Comparison of ENCODE assay signal across 13 cellular contexts in the genomic region with DNA sequence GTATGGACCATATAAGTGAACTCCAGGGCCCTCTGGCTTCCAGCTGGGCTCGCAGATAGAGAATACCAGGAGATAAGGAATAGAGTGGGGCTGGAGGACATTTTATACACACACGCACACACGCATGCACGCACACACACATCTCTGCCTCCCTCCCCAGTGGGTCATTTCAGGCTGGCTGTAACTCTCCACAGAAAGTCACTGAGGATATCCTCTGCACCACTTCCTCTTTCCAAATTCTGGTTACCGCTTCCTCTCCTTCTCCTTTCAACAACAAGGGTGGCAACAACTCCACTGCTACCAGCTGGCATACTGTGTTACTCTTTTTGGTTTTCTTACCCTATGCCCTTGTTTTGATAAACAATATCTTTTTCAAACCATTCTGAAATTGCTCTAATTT.
DNase-seq lines count a peak whose midpoint lies in the region; ATAC-seq, FAIRE-seq and TF ChIP-seq lines count a peak whose summit lies in the region.
"Had no signal": no experiment of that assay in that cellular context is flagged by ENCODE, and none has a peak within 500 bp of the region (broad histone marks: within the 10 kb centered on the region; RNA-seq: fewer than 3 reads in every experiment).

No MANE protein-coding gene starts in this region.

- no peak overlapping the region for H3K27ac Mint-ChIP-seq in activated naive CD8-positive, alpha-beta T cell treated with anti-CD3 and anti-CD28 coated beads, Interleukin-2, amount 50 U/mL, for 24 hours

- SMC1A ChIA-PET in GM12878 (lab: Charles Lee; ENCODE audit: uncharacterized antibody, unreplicated experiment) = interaction anchor here (1.1 kb wide), 1 partner anchor 15 kb away, joined by 3 read pairs; no protein-coding TSS in a partner anchor

- H3K36me3 ChIP-seq in GM12878 (ENCODE audit: control insufficient read depth in 2 of 2, insufficient read depth in 2 of 2, low read length in 1 of 2) (no peaks in the 10 kb centered on the region), smooth muscle cell (ENCODE audit: low read depth) (no peaks in the 10 kb centered on the region)

- no peak for TF ChIP-seq EP300 in GM12878 (IDR thresholded peaks at IDR 0.05; ENCODE audit: borderline replicate concordance in 1 of 2, control insufficient read depth in 1 of 2, low read depth in 2 of 2, low read length in 2 of 2)

- in situ Hi-C loops in GM12878 (cut with MboI) = no loop called here

- H4K20me1 ChIP-seq in GM12878 (ENCODE audit: control insufficient read depth, insufficient read depth) (no peaks in the 10 kb centered on the region), smooth muscle cell (ENCODE audit: low read depth) (no peaks in the 10 kb centered on the region)

- no peak for TF ChIP-seq POLR2A in GM12878 (IDR thresholded peaks at IDR 0.05; ENCODE audit: low read depth, low read length)

- no TSS peak for BruUV-seq in GM12878 (replicated peaks; lab: Mats Ljungman, UMichigan)

- H3F3A ChIP-seq in smooth muscle cell (ENCODE audit: low read depth) = no peaks in the 10 kb centered on the region

- H3K9me3 ChIP-seq in GM12878 (replicated peaks; ENCODE audit: control insufficient read depth, insufficient read depth, low read length) = no peaks in the 10 kb centered on the region
- no peaks in the 10 kb centered on the region for H3K9me3 ChIP-seq in smooth muscle cell (replicated peaks; ENCODE audit: low read depth)

- H3K79me2 ChIP-seq in GM12878 (ENCODE audit: control insufficient read depth, insufficient read depth, low read length) (no peaks in the 10 kb centered on the region), smooth muscle cell (ENCODE audit: low read depth) (no peaks in the 10 kb centered on the region)

- CTCF ChIA-PET in GM12878 (lab: Yijun Ruan, JAX) = no interaction called here

- DNase-seq in GM12878 (ENCODE audit: low read depth, low spot score) = no peak
- DNase-seq in activated naive CD8-positive, alpha-beta T cell treated with anti-CD3 and anti-CD28 coated beads, Interleukin-2, amount 50 U/mL, for 24 hours = no peak
- DNase-seq in DMS153 (lab: John Stamatoyannopoulos, UW) = no peak
- DNase-seq in smooth muscle cell (lab: John Stamatoyannopoulos, UW; ENCODE audit: unreplicated experiment) = no peak
- DNase-seq in stimulated activated naive CD4-positive, alpha-beta T cell (lab: John Stamatoyannopoulos, UW) = no peak
- DNase-seq: activated effector memory CD4-positive, alpha-beta T cell treated with Interleukin-2 at 50 U/mL for 16 hours; cortex of kidney; NCI-H82; small intestine had no signal

- no peak for TF ChIP-seq CTCF in GM12878 (IDR thresholded peaks at IDR 0.05 in 2 of 3, conservative IDR thresholded peaks at IDR 0.05 in 1 of 3; ENCODE audit: control insufficient read depth in 2 of 3, extremely low read depth in 1 of 3, insufficient read depth in 1 of 3, low read depth in 3 of 3, low read length in 3 of 3)
- TF ChIP-seq CTCF in smooth muscle cell (IDR thresholded peaks at IDR 0.05; ENCODE audit: borderline replicate concordance, insufficient read depth, poor library complexity, severe bottlenecking) = no peak

- H3K27me3 ChIP-seq in GM12878 (replicated peaks in 1 of 2; ENCODE audit: control insufficient read depth in 2 of 2, insufficient read depth in 2 of 2, low read length in 1 of 2) (no peaks in the 10 kb centered on the region), smooth muscle cell (ENCODE audit: low read depth) (no peaks in the 10 kb centered on the region)

- no peak for TF ChIP-seq RAD21 in GM12878 (IDR thresholded peaks at IDR 0.05; ENCODE audit: insufficient read depth, low read depth, low read length)

- ATAC-seq in GM18517 (IDR thresholded peaks at IDR 0.05; ENCODE audit: unreplicated experiment) (peak; percentile 91), GM21529 (IDR thresholded peaks at IDR 0.05; ENCODE audit: unreplicated experiment) (peak; percentile 89), HG03378 (IDR thresholded peaks at IDR 0.05; ENCODE audit: unreplicated experiment) (peak; percentile 84), GM12878 (peak; percentile 96)
- ATAC-seq in activated naive CD8-positive, alpha-beta T cell treated with anti-CD3 and anti-CD28 coated beads, Interleukin-2, amount 50 U/mL, for 24 hours = no peak

- H3K9me3 Mint-ChIP-seq in activated naive CD8-positive, alpha-beta T cell treated with anti-CD3 and anti-CD28 coated beads, Interleukin-2, amount 50 U/mL, for 24 hours = no peaks in the 10 kb centered on the region

- RAD21 ChIA-PET in GM12878 (lab: Charles Lee; ENCODE audit: unreplicated experiment) = no interaction called here

- FAIRE-seq in GM12878 (lab: Jason Lieb, UNC) = no peak

- H3K27ac ChIP-seq in GM12878 (ENCODE audit: control insufficient read depth, insufficient read depth) = no peak overlapping the region
- H3K27ac ChIP-seq in smooth muscle cell (ENCODE audit: low read depth) = no peak overlapping the region
- H3K27ac ChIP-seq: VCaP had no signal

- intact Hi-C loops in GM12878 (cut with micrococcal nuclease; ENCODE audit: unreplicated experiment) = no loop called here

- H3K9ac ChIP-seq in GM12878 (ENCODE audit: control insufficient read depth, insufficient read depth, low read length) (no peak overlapping the region), smooth muscle cell (ENCODE audit: low read depth) (no peak overlapping the region)

- 36% methylated on average over 5 of the region's 5 CpGs for WGBS in GM12878 (ENCODE audit: insufficient coverage, insufficient replicate concordance, low lambda C conversion rate, missing lambda C conversion rate)
- WGBS in smooth muscle cell (ENCODE audit: low lambda C conversion rate) = 91% methylated on average over 5 of the region's 5 CpGs

- H3K4me1 ChIP-seq in GM12878 (ENCODE audit: control insufficient read depth, insufficient read depth, low read length) = no peaks in the 10 kb centered on the region
- no peaks in the 10 kb centered on the region for H3K4me1 ChIP-seq in smooth muscle cell (ENCODE audit: low read depth)

- POLR2A ChIA-PET in GM12878 (lab: Charles Lee) = no interaction called here

- H3K4me1 Mint-ChIP-seq in activated naive CD8-positive, alpha-beta T cell treated with anti-CD3 and anti-CD28 coated beads, Interleukin-2, amount 50 U/mL, for 24 hours = no peaks in the 10 kb centered on the region

- no peaks in the 10 kb centered on the region for H3K27me3 Mint-ChIP-seq in activated naive CD8-positive, alpha-beta T cell treated with anti-CD3 and anti-CD28 coated beads, Interleukin-2, amount 50 U/mL, for 24 hours

- no peak overlapping the region for H2AFZ ChIP-seq in GM12878 (ENCODE audit: control insufficient read depth, low read depth, low read length)
- H2AFZ ChIP-seq in smooth muscle cell (ENCODE audit: low read depth) = no peak overlapping the region

- H3K4me3 Mint-ChIP-seq in activated naive CD8-positive, alpha-beta T cell treated with anti-CD3 and anti-CD28 coated beads, Interleukin-2, amount 50 U/mL, for 24 hours = no peak overlapping the region

- H3K4me2 ChIP-seq in GM12878 (ENCODE audit: control insufficient read depth, insufficient read depth) (no peak overlapping the region), smooth muscle cell (no peak overlapping the region)

- no peak overlapping the region for H3K4me3 ChIP-seq in GM12878
- H3K4me3 ChIP-seq in smooth muscle cell = no peak overlapping the region

- H3K36me3 Mint-ChIP-seq in activated naive CD8-positive, alpha-beta T cell treated with anti-CD3 and anti-CD28 coated beads, Interleukin-2, amount 50 U/mL, for 24 hours (ENCODE audit: low read depth) = no peaks in the 10 kb centered on the region

TF ChIP-seq in GM12878, 131 proteins besides CTCF, POLR2A, EP300 and RAD21:
- TF ChIP-seq CHD1 (IDR thresholded peaks at IDR 0.05; ENCODE audit: low read depth, low read length) (no peak), SPI1 (IDR thresholded peaks at IDR 0.05; ENCODE audit: borderline replicate concordance, insufficient read depth, low read depth, low read length) (peak; percentile 88)
